25 cellular contexts compared by ENCODE assay signal in genomic region chr14:54444003-54444402, GRCh38.
"Had no signal": no experiment of that assay in that cellular context is flagged by ENCODE, and none has a peak within 500 bp of the region (broad histone marks: within the 10 kb centered on the region; RNA-seq: fewer than 3 reads in every experiment).

No MANE protein-coding gene starts in this region.

- H3K4me3 ChIP-seq: esophagus muscularis mucosa, left lung, ovary, psoas muscle, thoracic aorta, upper lobe of right lung had no signal

- H3K9me3 ChIP-seq: esophagus muscularis mucosa, left lung, ovary, psoas muscle, thoracic aorta, upper lobe of right lung had no signal

- H3K27me3 ChIP-seq: esophagus muscularis mucosa, foreskin keratinocyte, left lung, ovary, upper lobe of right lung had no signal

- DNase-seq: activated CD4-positive, alpha-beta T cell treated with anti-CD3 and anti-CD28 coated beads, Interleukin-2, amount 10 ng/mL, durations not matched to agents 7 days and 5 days; activated CD8-positive, alpha-beta T cell treated with anti-CD3 and anti-CD28 coated beads, Interleukin-2, amount 10 ng/mL, durations not matched to agents 7 days and 5 days; activated effector memory CD4-positive, alpha-beta T cell treated with Interleukin-2 at 50 U/mL for 16 hours; activated naive CD4-positive, alpha-beta T cell treated with anti-CD3 and anti-CD28 coated beads, Interleukin-2, amount 10 ng/mL, durations not matched to agents 7 days and 5 days; activated naive CD8-positive, alpha-beta T cell treated with anti-CD3 and anti-CD28 coated beads, Interleukin-2, amount 50 U/mL, for 24 hours; activated T-cell treated with anti-CD3 and anti-CD28 coated beads, Interleukin-2, amount 50 U/mL, for 48 hours; aorta; cerebellar nuclear complex; effector CD8-positive, alpha-beta T cell; foreskin keratinocyte; hippocampal formation; left lung; mammary epithelial cell; ovary; psoas muscle; right cardiac atrium; stimulated activated CD4-positive, alpha-beta T cell treated with anti-CD3 and anti-CD28 coated beads, Interleukin-4, amount 100 ng/mL, for 4 hours; T-helper 1 cell; T-helper 9 cell; upper lobe of right lung had no signal

- H3K36me3 ChIP-seq: esophagus muscularis mucosa, left lung, ovary, thoracic aorta, upper lobe of right lung had no signal

- FAIRE-seq: bronchial epithelial cell, islet of Langerhans had no signal

- H3K27ac ChIP-seq: esophagus muscularis mucosa, foreskin keratinocyte, left lung, ovary, psoas muscle, thoracic aorta, upper lobe of right lung had no signal

- ATAC-seq: activated CD8-positive, alpha-beta T cell treated with anti-CD3 and anti-CD28 coated beads, Interleukin-2, amount 10 ng/mL, durations not matched to agents 7 days and 5 days; activated naive CD8-positive, alpha-beta T cell treated with anti-CD3 and anti-CD28 coated beads, Interleukin-2, amount 50 U/mL, for 24 hours; foreskin keratinocyte; left lung; psoas muscle; right cardiac atrium; stimulated activated memory B cell treated with anti-CD40 and anti-IgM and Interleukin-4, amounts not matched to agents 10 μg/mL and 1 μg/mL and 100 μg/mL, for 72 hours; upper lobe of right lung had no signal
